In genomic region chr20:13302647-13303425, GRCh38 we compare ENCODE assay signal across 8 cellular contexts.
DNase-seq lines count a peak whose midpoint lies in the region; ATAC-seq and TF ChIP-seq lines count a peak whose summit lies in the region.

No MANE protein-coding gene starts in this region.

- H3K56ac ChIP-seq in mesendoderm (ENCODE audit: low read length): no peak overlapping the region

- TF ChIP-seq POLR2A in uterus (IDR thresholded peaks at IDR 0.05): no peak

- H3K27ac ChIP-seq in KMS-11 (no peak overlapping the region), mesendoderm (ENCODE audit: low read depth, low read length) (no peak overlapping the region), ascending aorta (no peak overlapping the region), uterus (no peak overlapping the region)

- H2AK5ac ChIP-seq in mesendoderm (ENCODE audit: low read length): no peak overlapping the region

- H3K79me2 ChIP-seq in KMS-11 (ENCODE audit: insufficient read depth, low read depth): no peaks in the 10 kb centered on the region
- H3K79me2 ChIP-seq in mesendoderm (ENCODE audit: control insufficient read depth, insufficient read depth, low read length): no peaks in the 10 kb centered on the region

- no peak overlapping the region for H3K23ac ChIP-seq in mesendoderm (ENCODE audit: low read length)

- no peaks in the 10 kb centered on the region for H4K20me1 ChIP-seq in KMS-11 (ENCODE audit: insufficient read depth)

- H3K9me3 ChIP-seq in ascending aorta (no peaks in the 10 kb centered on the region), uterus (no peaks in the 10 kb centered on the region)

- H2BK15ac ChIP-seq in mesendoderm (replicated peaks; ENCODE audit: low read depth): no peak overlapping the region

- no peak overlapping the region for H2BK120ac ChIP-seq in mesendoderm (ENCODE audit: low read depth, low read length)

- no peak overlapping the region for H3K18ac ChIP-seq in mesendoderm (ENCODE audit: low read length)

- DNase-seq in G401 (ENCODE audit: low spot score): peak; percentile 8
- peak in 3 of 5 donors; percentile 12 to 22 (median 17) for DNase-seq in T-helper 1 cell
- peak; percentile 20 to 32 for DNase-seq in cardiac fibroblast (ENCODE audit: low read depth in 2 of 2)
- DNase-seq in mesendoderm: peak; percentile 38
- DNase-seq in ascending aorta (ENCODE audit: low spot score in 2 of 2): no peak
- DNase-seq in uterus: no peak

- H3K79me1 ChIP-seq in mesendoderm (ENCODE audit: low read length): no peaks in the 10 kb centered on the region

- H3K36me3 ChIP-seq in KMS-11 (ENCODE audit: insufficient read depth) (no peaks in the 10 kb centered on the region), mesendoderm (ENCODE audit: control insufficient read depth, insufficient read depth, low read length) (no peaks in the 10 kb centered on the region), ascending aorta (no peaks in the 10 kb centered on the region), uterus (no peaks in the 10 kb centered on the region)

- intact Hi-C loops in ascending aorta (cut with DNase I): no loop called here
- intact Hi-C loops in uterus (cut with DNase I; ENCODE audit: low total_unique reads): no loop called here

- H4K5ac ChIP-seq in mesendoderm (ENCODE audit: low read length): no peak overlapping the region

- TF ChIP-seq CTCF in KMS-11 (conservative IDR thresholded peaks at IDR 0.05; ENCODE audit: low read depth, low read length): peak; percentile 73
- peak; percentile 62 for TF ChIP-seq CTCF in cardiac fibroblast (IDR thresholded peaks at IDR 0.05; ENCODE audit: low read depth, low read length)
- peak in 1 of 3 experiments; percentile 37 for TF ChIP-seq CTCF in ascending aorta (IDR thresholded peaks at IDR 0.05)
- peak in 1 of 4 experiments; percentile 5 for TF ChIP-seq CTCF in uterus (IDR thresholded peaks at IDR 0.05)

- H3K9ac ChIP-seq in KMS-11: no peak overlapping the region
- no peak overlapping the region for H3K9ac ChIP-seq in mesendoderm (ENCODE audit: low read length)

- H3K27me3 ChIP-seq in KMS-11 (ENCODE audit: insufficient read depth, low read depth) (no peaks in the 10 kb centered on the region), mesendoderm (ENCODE audit: insufficient read depth, low read length, poor library complexity) (no peaks in the 10 kb centered on the region), ascending aorta (no peaks in the 10 kb centered on the region), uterus (no peaks in the 10 kb centered on the region)

- no peak overlapping the region for H4K8ac ChIP-seq in mesendoderm (ENCODE audit: low read depth, low read length)

- no peaks in the 10 kb centered on the region for H3K4me1 ChIP-seq in KMS-11 (ENCODE audit: low read depth, poor library complexity, severe bottlenecking)
- no peaks in the 10 kb centered on the region for H3K4me1 ChIP-seq in mesendoderm (ENCODE audit: control insufficient read depth, low read depth, low read length)
- H3K4me1 ChIP-seq in ascending aorta: no peaks in the 10 kb centered on the region
- no peaks in the 10 kb centered on the region for H3K4me1 ChIP-seq in uterus

- H2BK5ac ChIP-seq in mesendoderm (ENCODE audit: low read length): no peak overlapping the region

- H3K4me3 ChIP-seq in KMS-11 (IDR thresholded peaks at IDR 0.05; ENCODE audit: insufficient read depth, low read depth, low read length) (no peak overlapping the region), cardiac fibroblast (replicated peaks in 1 of 2; ENCODE audit: low read depth in 2 of 2, low read length in 2 of 2) (no peak overlapping the region), mesendoderm (ENCODE audit: low read length) (no peak overlapping the region), ascending aorta (no peak overlapping the region), uterus (no peak overlapping the region)

- H3K4ac ChIP-seq in mesendoderm (ENCODE audit: low read depth, low read length): no peak overlapping the region

- ATAC-seq in GM21619 (IDR thresholded peaks at IDR 0.05; ENCODE audit: unreplicated experiment): peak; percentile 74

- in situ Hi-C loops in G401 (cut with HindIII; ENCODE audit: low sequenced_read_pairs): no loop called here

- H3K4me2 ChIP-seq in KMS-11: no peak overlapping the region
- no peak overlapping the region for H3K4me2 ChIP-seq in mesendoderm (ENCODE audit: low read length)

- no CpG with 5 or more reads among the region's 9 CpGs for WGBS in mesendoderm (ENCODE audit: extremely low coverage, insufficient coverage, low lambda C conversion rate)

- H2AFZ ChIP-seq in KMS-11 (ENCODE audit: low read depth): no peak overlapping the region

Comparison
In these comparisons a context has a peak if more than half of its experiments do, and no peak if none do; other contexts are left out.
1. DNase-seq: peak in G401 (single experiment), T-helper 1 cell (3 of 5), cardiac fibroblast (2 of 2) and mesendoderm (single experiment); none in ascending aorta (0 of 2) and uterus (0 of 2).